ENCODE assay signal across 19 cellular contexts in the genomic region with DNA sequence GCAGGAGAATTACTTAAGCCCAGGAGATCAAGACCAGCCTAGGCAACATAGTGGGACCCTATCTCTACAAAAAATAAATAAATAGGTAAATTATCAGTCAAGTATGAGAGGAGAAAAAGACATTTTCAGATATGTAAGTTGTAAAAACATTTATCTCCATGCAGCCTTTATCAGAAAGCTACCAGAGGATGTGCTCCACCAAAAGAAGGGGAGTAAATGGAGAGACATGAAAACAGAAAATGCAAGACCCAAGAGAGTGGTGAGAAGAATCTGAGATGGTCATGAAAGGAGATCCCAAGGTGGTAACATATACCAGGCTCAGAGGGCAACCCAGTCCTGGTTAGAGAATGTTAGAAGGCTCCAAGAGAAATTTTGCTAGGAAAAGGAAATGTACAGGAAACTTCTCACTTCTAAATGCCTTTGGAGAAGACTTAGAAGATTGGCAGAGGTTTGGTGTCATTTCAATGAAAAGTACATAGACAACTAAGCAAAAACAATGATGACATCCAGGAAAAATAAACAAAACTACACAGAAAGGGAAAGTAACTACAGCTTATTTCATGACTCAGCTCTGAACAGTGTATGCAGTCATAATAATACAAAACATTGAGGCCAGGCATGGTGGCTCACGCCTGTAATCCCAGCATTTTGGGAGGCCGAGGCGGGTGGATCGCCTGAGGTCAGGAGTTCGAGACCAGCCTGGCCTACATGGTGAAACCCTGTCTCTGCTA. TPM values are rescaled to one million over a fixed set of nuclear protein-coding genes. Genes with fewer than 3 reads are reported as not detected.
"Had no signal": no experiment of that assay in that cellular context is flagged by ENCODE, and none has a peak within 500 bp of the region (broad histone marks: within the 10 kb centered on the region; RNA-seq: fewer than 3 reads in every experiment).

No MANE protein-coding gene starts in this region.

- H3K27ac Mint-ChIP-seq: activated naive CD8-positive, alpha-beta T cell treated with anti-CD3 and anti-CD28 coated beads for 36 hours; activated T-helper 2 cell treated with anti-CD3 and anti-CD28 coated beads, Interferon-gamma antibody, Interleukin-2, Interleukin-4, amounts not matched to agents 10 μg/mL and 5 μg/mL and 100 μg/mL, durations not matched to agents 14 hours and 24 hours and 36 hours; nephron progenitor cell; stimulated activated naive CD8-positive, alpha-beta T cell treated with anti-CD3 and anti-CD28 coated beads, Interleukin-15, Interleukin-2, amounts not matched to agents 100 ng/mL and 50 ng/mL, for 24 hours had no signal

- H3K9me3 Mint-ChIP-seq: activated T-helper 2 cell treated with anti-CD3 and anti-CD28 coated beads, Interferon-gamma antibody, Interleukin-2, Interleukin-4, amounts not matched to agents 10 μg/mL and 5 μg/mL and 100 μg/mL, durations not matched to agents 14 hours and 24 hours and 36 hours; stimulated activated naive CD8-positive, alpha-beta T cell treated with anti-CD3 and anti-CD28 coated beads, Interleukin-15, Interleukin-2, amounts not matched to agents 100 ng/mL and 50 ng/mL, for 24 hours had no signal

- H3K4me1 Mint-ChIP-seq: activated naive CD8-positive, alpha-beta T cell treated with anti-CD3 and anti-CD28 coated beads for 36 hours had no signal

- H3K4me3 Mint-ChIP-seq: activated naive CD8-positive, alpha-beta T cell treated with anti-CD3 and anti-CD28 coated beads for 36 hours; nephron progenitor cell; stimulated activated naive CD8-positive, alpha-beta T cell treated with anti-CD3 and anti-CD28 coated beads, Interleukin-15, Interleukin-2, amounts not matched to agents 100 ng/mL and 50 ng/mL, for 24 hours had no signal

- DNase-seq: activated naive CD8-positive, alpha-beta T cell treated with anti-CD3 and anti-CD28 coated beads for 36 hours; anterior cingulate cortex; esophagus squamous epithelium; heart left ventricle; kidney; left ventricle myocardium superior; nephron progenitor cell; psoas muscle; stimulated activated CD4-positive, alpha-beta T cell treated with anti-CD3 and anti-CD28 coated beads, Interleukin-12 subunit alpha, Interleukin-12 subunit beta, amount 100 ng/mL, for 4 hours; stimulated activated CD4-positive, alpha-beta T cell treated with anti-CD3 and anti-CD28 coated beads, Interleukin-2, amount 100 ng/mL, for 48 hours had no signal

- H3K4me3 ChIP-seq: esophagus squamous epithelium, heart left ventricle, psoas muscle, thoracic aorta had no signal

- ATAC-seq: activated CD4-positive, CD25-positive, alpha-beta regulatory T cell treated with anti-CD3 and anti-CD28 coated beads, Interleukin-2, amount 50 U/mL, for 24 hours; heart left ventricle; left ventricle myocardium superior; psoas muscle; sciatic nerve had no signal

- H3K36me3 Mint-ChIP-seq: activated naive CD8-positive, alpha-beta T cell treated with anti-CD3 and anti-CD28 coated beads for 36 hours had no signal

RNA-seq across cellular contexts. Expression of a gene that starts 19.5 kb away (rescaled TPM):
- total RNA-seq: activated naive CD8-positive, alpha-beta T cell treated with anti-CD3 and anti-CD28 coated beads for 36 hours; activated T-helper 2 cell treated with anti-CD3 and anti-CD28 coated beads, Interferon-gamma antibody, Interleukin-2, Interleukin-4, amounts not matched to agents 10 μg/mL and 5 μg/mL and 100 μg/mL, durations not matched to agents 14 hours and 24 hours and 36 hours; frontal cortex; heart left ventricle; kidney; left ventricle myocardium superior; mesenteric fat pad; osteoblast; psoas muscle; sciatic nerve; thoracic aorta; urinary bladder had no signal
